In genomic region chr12:32501835-32502333, GRCh38 we compare ENCODE assay signal across 8 cellular contexts.
DNase-seq lines count a peak whose midpoint lies in the region; ATAC-seq and TF ChIP-seq lines count a peak whose summit lies in the region.

No MANE protein-coding gene starts in this region.

- DNase-seq in BJ (ENCODE audit: low read depth) = peak; percentile 37
- peak; percentile 99 for DNase-seq in NCI-H146 treated with DMSO at 0.1 percent for 48 hours (lab: John Stamatoyannopoulos, UW; ENCODE audit: unreplicated experiment)
- DNase-seq in anterior cingulate cortex (lab: John Stamatoyannopoulos, UW) = peak in 53 of 58 donors; percentile 7 to 87 (median 58)
- DNase-seq in iPS DF 19.7 (ENCODE audit: low read depth, low spot score) = peak; percentile 96
- DNase-seq in trophoblast cell = no peak

- no peak overlapping the region for H4K8ac ChIP-seq in trophoblast cell (ENCODE audit: low read depth, low read length)

- H2BK5ac ChIP-seq in trophoblast cell (ENCODE audit: low read depth, low read length, poor library complexity) = no peak overlapping the region

- H3K9me3 ChIP-seq in skeletal muscle satellite cell (replicated peaks; ENCODE audit: low read length) (no peaks in the 10 kb centered on the region), trophoblast cell (ENCODE audit: insufficient read depth, low read depth, low read length) (no peaks in the 10 kb centered on the region)

- no CpG with 5 or more reads among the region's 6 CpGs for WGBS in trophoblast cell (ENCODE audit: extremely low coverage, insufficient coverage, insufficient read length)

- ATAC-seq in GM19463 (IDR thresholded peaks at IDR 0.05; ENCODE audit: unreplicated experiment) (no peak), GM19023 (IDR thresholded peaks at IDR 0.05; ENCODE audit: unreplicated experiment) (no peak)

- no peak overlapping the region for H2AK5ac ChIP-seq in trophoblast cell (ENCODE audit: low read length)

- no peaks in the 10 kb centered on the region for H3K27me3 ChIP-seq in BJ (ENCODE audit: control insufficient read depth, insufficient read depth, low read length)
- no peaks in the 10 kb centered on the region for H3K27me3 ChIP-seq in skeletal muscle satellite cell (ENCODE audit: control insufficient read depth, insufficient read depth, low read length)
- H3K27me3 ChIP-seq in trophoblast cell (ENCODE audit: insufficient read depth, low read length) = no peaks in the 10 kb centered on the region

- CTCF ChIA-PET in BJ (lab: Yijun Ruan, JAX) = interaction anchor here (1.3 kb wide), 1 partner anchor 46 kb away, joined by 3 read pairs; no protein-coding TSS in a partner anchor

- TF ChIP-seq CTCF in BJ (IDR thresholded peaks at IDR 0.05; ENCODE audit: insufficient read depth, low read depth, low read length) = no peak

- H4K12ac ChIP-seq in trophoblast cell (ENCODE audit: low read depth, low read length) = no peak overlapping the region

- H3K79me2 ChIP-seq in trophoblast cell (ENCODE audit: control insufficient read depth, insufficient read depth, low read length, poor library complexity) = no peaks in the 10 kb centered on the region

- H3K27ac ChIP-seq in trophoblast cell (ENCODE audit: low read depth, low read length) = no peak overlapping the region

- H3K4me1 ChIP-seq in skeletal muscle satellite cell (ENCODE audit: control insufficient read depth, insufficient read depth, low read length) = peaks cover 37% of the 10 kb centered on the region
- H3K4me1 ChIP-seq in trophoblast cell (ENCODE audit: control insufficient read depth in 1 of 2, insufficient read depth in 2 of 2, low read length in 2 of 2) = peaks cover 0 to 4% of the 10 kb centered on the region in 2 experiments

- H3K4me2 ChIP-seq in skeletal muscle satellite cell (ENCODE audit: low read length) (peak overlapping the region; percentile 74), trophoblast cell (ENCODE audit: low read length) (no peak overlapping the region)

- no peak overlapping the region for H3K14ac ChIP-seq in trophoblast cell (ENCODE audit: low read length)

- peak overlapping the region; percentile 24 for H3K4me3 ChIP-seq in BJ (ENCODE audit: low read depth, low read length)
- peak overlapping the region; percentile 58 for H3K4me3 ChIP-seq in skeletal muscle satellite cell (ENCODE audit: low read length)
- no peak overlapping the region for H3K4me3 ChIP-seq in trophoblast cell (ENCODE audit: low read depth, low read length)

- H3K36me3 ChIP-seq in BJ (ENCODE audit: control insufficient read depth, insufficient read depth, low read length) (no peaks in the 10 kb centered on the region), skeletal muscle satellite cell (ENCODE audit: insufficient read depth, low read length) (no peaks in the 10 kb centered on the region), trophoblast cell (ENCODE audit: control insufficient read depth in 1 of 2, insufficient read depth in 2 of 2, low read length in 2 of 2) (no peaks in the 10 kb centered on the region)

- H2BK120ac ChIP-seq in trophoblast cell (ENCODE audit: insufficient read depth, low read length, poor library complexity) = no peak overlapping the region

- H2AFZ ChIP-seq in trophoblast cell (ENCODE audit: insufficient read depth, low read length, poor library complexity) = no peak overlapping the region

- H2BK12ac ChIP-seq in trophoblast cell (ENCODE audit: low read length) = no peak overlapping the region

- H3K9ac ChIP-seq in skeletal muscle satellite cell (ENCODE audit: low read depth, low read length) (peak overlapping the region; percentile 59), trophoblast cell (ENCODE audit: low read length) (no peak overlapping the region)

- POLR2A ChIA-PET in BJ (lab: Charles Lee) = interaction anchor here (1.4 kb wide), 1 partner anchor 32 kb away, joined by 4 read pairs; no protein-coding TSS in a partner anchor

- no peak overlapping the region for H4K91ac ChIP-seq in trophoblast cell (ENCODE audit: low read depth, low read length)

- H3K23ac ChIP-seq in trophoblast cell (ENCODE audit: low read length) = no peak overlapping the region

- H3K79me1 ChIP-seq in trophoblast cell (ENCODE audit: low read length) = no peaks in the 10 kb centered on the region

- H3K18ac ChIP-seq in trophoblast cell (ENCODE audit: low read length) = no peak overlapping the region

- no peak overlapping the region for H3K4ac ChIP-seq in trophoblast cell (ENCODE audit: low read depth, low read length)

Comparison
In these comparisons a context has a peak if more than half of its experiments do, and no peak if none do; other contexts are left out.
1. DNase-seq: peak in BJ (single experiment), NCI-H146 treated with DMSO at 0.1 percent for 48 hours (single experiment), anterior cingulate cortex (53 of 58) and iPS DF 19.7 (single experiment); none in trophoblast cell (0 of 2).